8 cellular contexts compared by ENCODE assay signal in the genomic region with DNA sequence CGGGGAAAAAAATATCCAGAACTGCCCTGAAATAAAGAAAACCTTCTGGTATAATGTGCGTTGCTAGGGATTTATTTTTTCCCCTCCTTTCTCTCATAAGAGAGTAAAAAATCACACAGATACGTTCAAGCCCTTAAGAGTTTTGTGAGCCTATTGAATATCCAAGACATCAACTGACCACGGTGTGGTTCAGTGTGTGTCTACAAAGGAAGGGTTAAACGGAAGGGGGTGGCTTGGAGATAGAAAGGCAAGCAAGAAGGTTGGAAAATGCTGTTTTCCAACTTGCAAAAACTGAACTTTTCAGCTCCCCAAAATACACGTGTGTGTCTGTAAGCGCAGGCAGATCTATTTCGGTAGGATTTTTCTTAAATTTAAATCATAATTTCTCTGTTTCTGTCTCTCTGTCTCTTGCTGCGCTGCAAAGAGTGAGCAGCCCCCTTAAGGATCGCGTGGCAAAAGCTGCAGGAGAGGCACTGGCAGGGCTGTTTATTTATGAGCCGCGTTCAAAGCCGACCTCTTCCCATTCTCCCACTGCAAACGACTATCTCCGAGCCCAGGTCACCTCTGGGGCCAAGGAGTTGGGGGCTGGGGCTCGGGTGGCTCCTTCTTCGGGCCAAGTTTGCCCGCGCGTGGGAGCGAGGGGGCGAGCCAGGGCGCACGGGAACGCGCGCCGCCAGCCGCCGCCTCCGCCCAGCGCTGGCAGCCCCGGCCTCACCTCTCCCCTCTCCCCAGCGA. TPM values are rescaled to one million over a fixed set of nuclear protein-coding genes. Genes with fewer than 3 reads are reported as not detected.
A peak's percentile ranks its signal among the peaks of the same experiment; 100 is the strongest.
DNase-seq lines count a peak whose midpoint lies in the region; ATAC-seq and TF ChIP-seq lines count a peak whose summit lies in the region.

No MANE protein-coding gene starts in this region.

- peak overlapping the region; percentile 92 for H3K4me2 ChIP-seq in osteoblast (ENCODE audit: insufficient read depth, low read length)

- H3K9me3 ChIP-seq in colonic mucosa (no peaks in the 10 kb centered on the region), osteoblast (ENCODE audit: low read depth, low read length) (no peaks in the 10 kb centered on the region)

- H3K36me3 ChIP-seq in colonic mucosa (no peaks in the 10 kb centered on the region), osteoblast (ENCODE audit: insufficient read depth, low read length) (no peaks in the 10 kb centered on the region)

- ATAC-seq in GM18907 (IDR thresholded peaks at IDR 0.05; ENCODE audit: unreplicated experiment) (peak; percentile 11), HG03378 (IDR thresholded peaks at IDR 0.05; ENCODE audit: unreplicated experiment) (peak; percentile 5), GM19455 (IDR thresholded peaks at IDR 0.05; ENCODE audit: unreplicated experiment) (no peak), GM19328 (IDR thresholded peaks at IDR 0.05; ENCODE audit: unreplicated experiment) (no peak)

- H3K4me1 ChIP-seq in colonic mucosa (peaks cover 7% of the 10 kb centered on the region), osteoblast (ENCODE audit: insufficient read depth, low read length) (peaks cover 23% of the 10 kb centered on the region)

- TF ChIP-seq CTCF in colonic mucosa (IDR thresholded peaks at IDR 0.05) (no peak), osteoblast (IDR thresholded peaks at IDR 0.05; ENCODE audit: extremely low read depth, low read depth, low read length) (no peak)

- H3K27me3 ChIP-seq in colonic mucosa (peaks cover 35% of the 10 kb centered on the region), osteoblast (ENCODE audit: insufficient read depth, low read length) (no peaks in the 10 kb centered on the region)

- peak overlapping the region; percentile 5 to 33 for H3K9ac ChIP-seq in colonic mucosa (ENCODE audit: low read depth in 2 of 2, low read length in 2 of 2)

- peak overlapping the region; percentile 85 for H2AFZ ChIP-seq in osteoblast (ENCODE audit: low read length)

- H4K20me1 ChIP-seq in osteoblast (ENCODE audit: insufficient read depth, low read length), result peaks cover 11% of the 10 kb centered on the region

- intact Hi-C loops in colonic mucosa (cut with DNase I), result loop anchor here (10.0 kb wide), 1 partner anchor 1026 kb away; no protein-coding TSS in a partner anchor

- DNase-seq in colonic mucosa (no peak), osteoblast (ENCODE audit: insufficient read length, low spot score, missing footprints) (peak; percentile 62), DMS79 (lab: John Stamatoyannopoulos, UW) (no peak), CD1c-positive myeloid dendritic cell (ENCODE audit: extremely low spot score) (no peak)

- peaks cover 40% of the 10 kb centered on the region for H3K79me2 ChIP-seq in osteoblast (ENCODE audit: insufficient read depth, low read length)

- H3K27ac ChIP-seq in colonic mucosa (no peak overlapping the region), osteoblast (ENCODE audit: low read depth, low read length) (peak overlapping the region; percentile 52)

- H3K4me3 ChIP-seq in colonic mucosa, result peak overlapping the region; percentile 51
- peak overlapping the region; percentile 91 for H3K4me3 ChIP-seq in osteoblast (ENCODE audit: insufficient read depth, low read length)

RNA-seq across cellular contexts. Expression of a gene that starts 0.5 kb away (rescaled TPM):
- total RNA-seq in colonic mucosa (1 to 10 TPM; 2.0 to 4.4 TPM), osteoblast (35.8 and 35.9 TPM in 2 replicates)

Comparison
In these comparisons a context has a peak if more than half of its experiments do, and no peak if none do; other contexts are left out.
1. ATAC-seq: peak in GM18907 (single experiment) and HG03378 (single experiment); none in GM19455 (single experiment) and GM19328 (single experiment).